In genomic region chr1:192709544-192709943, GRCh38 we compare ENCODE assay signal across 22 cellular contexts.
A peak's percentile ranks its signal among the peaks of the same experiment; 100 is the strongest.
DNase-seq lines count a peak whose midpoint lies in the region; ATAC-seq and TF ChIP-seq lines count a peak whose summit lies in the region.
"Had no signal": no experiment of that assay in that cellular context is flagged by ENCODE, and none has a peak within 500 bp of the region (broad histone marks: within the 10 kb centered on the region; RNA-seq: fewer than 3 reads in every experiment).

No MANE protein-coding gene starts in this region.

- H3K36me3 Mint-ChIP-seq in GM23338 (ENCODE audit: low read depth) (no peaks in the 10 kb centered on the region), osteocyte (ENCODE audit: unreplicated experiment) (no peaks in the 10 kb centered on the region)
- H3K36me3 Mint-ChIP-seq: CD8-positive, alpha-beta T cell; IgD-negative memory B cell had no signal

- 80 to 81% methylated on average over 2 of the region's 2 CpGs for WGBS in aorta, 2 donors

- H3K9me2 ChIP-seq in GM23338 (ENCODE audit: insufficient read depth) = no peaks in the 10 kb centered on the region

- peak overlapping the region; percentile 35; the same call in 1 of the 2 replicates for H2AFZ ChIP-seq in GM23338
- H2AFZ ChIP-seq: hepatocyte had no signal

- H3K36me3 ChIP-seq in GM23338 (ENCODE audit: insufficient read depth) (no peaks in the 10 kb centered on the region), aorta (ENCODE audit: control insufficient read depth in 1 of 2, insufficient read depth in 2 of 2, low read length in 1 of 2) (no peaks in the 10 kb centered on the region)
- H3K36me3 ChIP-seq: prostate gland, spleen, upper lobe of left lung had no signal

- H3K27me3 Mint-ChIP-seq in GM23338 (ENCODE audit: insufficient read depth, low read depth, poor library complexity) = no peaks in the 10 kb centered on the region
- H3K27me3 Mint-ChIP-seq in osteocyte (ENCODE audit: unreplicated experiment) = no peaks in the 10 kb centered on the region
- H3K27me3 Mint-ChIP-seq: activated CD4-positive, alpha-beta T cell treated with anti-CD3 and anti-CD28 coated beads, Interleukin-2, amount 10 ng/mL, durations not matched to agents 24 days and 14 days had no signal

- DNase-seq in GM23338 (ENCODE audit: low spot score) (peak; percentile 30), iPS-NIHi11 (ENCODE audit: low spot score) (peak; percentile 50), renal cortical epithelial cell (ENCODE audit: low read depth) (peak; percentile 48), DMS79 treated with DMSO at 0.1 percent for 48 hours (lab: John Stamatoyannopoulos, UW) (no peak), osteocyte (ENCODE audit: extremely low spot score, unreplicated experiment) (no peak), aorta (no peak), NCI-H2171 (lab: John Stamatoyannopoulos, UW) (no peak)
- DNase-seq: activated CD4-positive, alpha-beta T cell treated with anti-CD3 and anti-CD28 coated beads, Interleukin-2, amount 10 ng/mL, durations not matched to agents 24 days and 14 days; CD8-positive, alpha-beta T cell; DMS79; kidney; NCI-H1417 treated with DMSO at 0.1 percent for 48 hours; NCI-H69; Right ventricle myocardium superior; spleen; upper lobe of left lung had no signal

- no peak overlapping the region for H3K4me3 ChIP-seq in GM23338
- H3K4me3 ChIP-seq in aorta (ENCODE audit: low read length in 2 of 2) = no peak overlapping the region
- H3K4me3 ChIP-seq: hepatocyte, prostate gland, spleen, upper lobe of left lung had no signal

- no peak overlapping the region for H3K27ac Mint-ChIP-seq in GM23338
- H3K27ac Mint-ChIP-seq in osteocyte (ENCODE audit: unreplicated experiment) = no peak overlapping the region
- H3K27ac Mint-ChIP-seq: activated CD4-positive, alpha-beta T cell treated with anti-CD3 and anti-CD28 coated beads, Interleukin-2, amount 10 ng/mL, durations not matched to agents 24 days and 14 days; activated T-helper 2 cell treated with anti-CD3 and anti-CD28 coated beads, Interferon-gamma antibody, Interleukin-2, Interleukin-4, amounts not matched to agents 10 μg/mL and 5 μg/mL and 100 μg/mL, durations not matched to agents 14 hours and 24 hours and 36 hours; CD8-positive, alpha-beta T cell; IgD-negative memory B cell; nephron had no signal

- no peak overlapping the region for H3K4me2 ChIP-seq in GM23338
- H3K4me2 ChIP-seq: hepatocyte had no signal

- H3K9me3 ChIP-seq in aorta (ENCODE audit: control insufficient read depth, low read length) = no peaks in the 10 kb centered on the region
- H3K9me3 ChIP-seq: prostate gland, spleen, upper lobe of left lung had no signal

- intact Hi-C loops in aorta (cut with DNase I) = no loop called here

- TF ChIP-seq CTCF in GM23338 (conservative IDR thresholded peaks at IDR 0.05; ENCODE audit: low read depth in 2 of 2) (no peak), osteocyte (IDR thresholded peaks at IDR 0.05) (no peak)

- H3K4me3 Mint-ChIP-seq in GM23338 = no peak overlapping the region
- H3K4me3 Mint-ChIP-seq in osteocyte (ENCODE audit: unreplicated experiment) = no peak overlapping the region
- H3K4me3 Mint-ChIP-seq: activated CD4-positive, alpha-beta T cell treated with anti-CD3 and anti-CD28 coated beads, Interleukin-2, amount 10 ng/mL, durations not matched to agents 24 days and 14 days; CD8-positive, alpha-beta T cell; IgD-negative memory B cell; nephron had no signal

- H3K4me1 ChIP-seq in GM23338 (ENCODE audit: insufficient read depth) = no peaks in the 10 kb centered on the region
- H3K4me1 ChIP-seq in aorta (ENCODE audit: control insufficient read depth in 1 of 2, insufficient read depth in 2 of 2, low read length in 2 of 2) = no peaks in the 10 kb centered on the region
- H3K4me1 ChIP-seq: prostate gland, spleen had no signal

- no peaks in the 10 kb centered on the region for H4K20me1 ChIP-seq in GM23338 (replicated peaks; ENCODE audit: insufficient read depth)

- no peaks in the 10 kb centered on the region; the same call in 2 of the 3 replicates for H3K9me3 Mint-ChIP-seq in GM23338
- H3K9me3 Mint-ChIP-seq in osteocyte (ENCODE audit: unreplicated experiment) = no peaks in the 10 kb centered on the region
- H3K9me3 Mint-ChIP-seq: activated CD4-positive, alpha-beta T cell treated with anti-CD3 and anti-CD28 coated beads, Interleukin-2, amount 10 ng/mL, durations not matched to agents 24 days and 14 days; activated T-helper 2 cell treated with anti-CD3 and anti-CD28 coated beads, Interferon-gamma antibody, Interleukin-2, Interleukin-4, amounts not matched to agents 10 μg/mL and 5 μg/mL and 100 μg/mL, durations not matched to agents 14 hours and 24 hours and 36 hours; CD8-positive, alpha-beta T cell; IgD-negative memory B cell had no signal

- no peaks in the 10 kb centered on the region for H3F3A ChIP-seq in GM23338 (replicated peaks; ENCODE audit: low read depth)

- H3K79me2 ChIP-seq in GM23338 (replicated peaks; ENCODE audit: insufficient read depth) = no peaks in the 10 kb centered on the region
- H3K79me2 ChIP-seq: hepatocyte had no signal

- ATAC-seq in GM23338 (peak; percentile 95), SK-N-SH treated with all-trans-retinoic acid at 6 μM for 48 hours (peak; percentile 62), aorta (ENCODE audit: low FRiP score) (no peak)
- ATAC-seq: CD8-positive, alpha-beta T cell had no signal

- H3K4me1 Mint-ChIP-seq in GM23338 = no peaks in the 10 kb centered on the region
- no peaks in the 10 kb centered on the region for H3K4me1 Mint-ChIP-seq in osteocyte (ENCODE audit: unreplicated experiment)
- H3K4me1 Mint-ChIP-seq: activated CD4-positive, alpha-beta T cell treated with anti-CD3 and anti-CD28 coated beads, Interleukin-2, amount 10 ng/mL, durations not matched to agents 24 days and 14 days; IgD-negative memory B cell; nephron had no signal

- H3K27me3 ChIP-seq in GM23338 (ENCODE audit: insufficient read depth) = no peaks in the 10 kb centered on the region
- no peaks in the 10 kb centered on the region for H3K27me3 ChIP-seq in aorta (ENCODE audit: control insufficient read depth in 1 of 2, insufficient read depth in 2 of 2, low read length in 1 of 2)
- H3K27me3 ChIP-seq: hepatocyte, spleen, upper lobe of left lung had no signal

- H3K27ac ChIP-seq in GM23338 (ENCODE audit: low read depth) (no peak overlapping the region), aorta (ENCODE audit: low read depth in 1 of 2, low read length in 2 of 2) (no peak overlapping the region)
- H3K27ac ChIP-seq: hepatocyte, prostate gland, spleen, upper lobe of left lung had no signal

TF ChIP-seq in GM23338, 12 proteins besides CTCF, POLR2A, EP300 and RAD21 (continues in another document):
- TF ChIP-seq JUNB (IDR thresholded peaks at IDR 0.05; ENCODE audit: unreplicated experiment) (no peak), ZNF114 (CRISPR knock-in tag; IDR thresholded peaks at IDR 0.05) (no peak), ETS1 (IDR thresholded peaks at IDR 0.05) (no peak), STAT1 (IDR thresholded peaks at IDR 0.05; ENCODE audit: unreplicated experiment) (no peak), POLR2AphosphoS5 (IDR thresholded peaks at IDR 0.05; ENCODE audit: low read depth) (no peak), EZH2phosphoT487 (IDR thresholded peaks at IDR 0.05; ENCODE audit: unreplicated experiment) (no peak), CREB1 (CRISPR knock-in tag; IDR thresholded peaks at IDR 0.05; ENCODE audit: low read depth) (no peak), EZH2 (IDR thresholded peaks at IDR 0.05; ENCODE audit: low read depth, unreplicated experiment) (no peak)

TF ChIP-seq in SK-N-SH treated with all-trans-retinoic acid at 6 μM for 48 hours, 23 proteins besides CTCF, POLR2A, EP300 and RAD21:
- TF ChIP-seq ESRRG (CRISPR knock-in tag; IDR thresholded peaks at IDR 0.05) = no peak
- TF ChIP-seq, protein P1, sequence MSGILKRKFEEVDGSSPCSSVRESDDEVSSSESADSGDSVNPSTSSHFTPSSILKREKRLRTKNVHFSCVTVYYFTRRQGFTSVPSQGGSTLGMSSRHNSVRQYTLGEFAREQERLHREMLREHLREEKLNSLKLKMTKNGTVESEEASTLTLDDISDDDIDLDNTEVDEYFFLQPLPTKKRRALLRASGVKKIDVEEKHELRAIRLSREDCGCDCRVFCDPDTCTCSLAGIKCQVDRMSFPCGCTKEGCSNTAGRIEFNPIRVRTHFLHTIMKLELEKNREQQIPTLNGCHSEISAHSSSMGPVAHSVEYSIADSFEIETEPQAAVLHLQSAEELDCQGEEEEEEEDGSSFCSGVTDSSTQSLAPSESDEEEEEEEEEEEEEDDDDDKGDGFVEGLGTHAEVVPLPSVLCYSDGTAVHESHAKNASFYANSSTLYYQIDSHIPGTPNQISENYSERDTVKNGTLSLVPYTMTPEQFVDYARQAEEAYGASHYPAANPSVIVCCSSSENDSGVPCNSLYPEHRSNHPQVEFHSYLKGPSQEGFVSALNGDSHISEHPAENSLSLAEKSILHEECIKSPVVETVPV (CRISPR knock-in tag; IDR thresholded peaks at IDR 0.05) = no peak

Comparison
In these comparisons a context has a peak if more than half of its experiments do, and no peak if none do; other contexts are left out.
1. DNase-seq: peak in GM23338 (single experiment), iPS-NIHi11 (single experiment) and renal cortical epithelial cell (single experiment); none in DMS79 treated with DMSO at 0.1 percent for 48 hours (single experiment), osteocyte (single experiment), aorta (0 of 2) and NCI-H2171 (single experiment).